7 cellular contexts compared by ENCODE assay signal in the genomic region with DNA sequence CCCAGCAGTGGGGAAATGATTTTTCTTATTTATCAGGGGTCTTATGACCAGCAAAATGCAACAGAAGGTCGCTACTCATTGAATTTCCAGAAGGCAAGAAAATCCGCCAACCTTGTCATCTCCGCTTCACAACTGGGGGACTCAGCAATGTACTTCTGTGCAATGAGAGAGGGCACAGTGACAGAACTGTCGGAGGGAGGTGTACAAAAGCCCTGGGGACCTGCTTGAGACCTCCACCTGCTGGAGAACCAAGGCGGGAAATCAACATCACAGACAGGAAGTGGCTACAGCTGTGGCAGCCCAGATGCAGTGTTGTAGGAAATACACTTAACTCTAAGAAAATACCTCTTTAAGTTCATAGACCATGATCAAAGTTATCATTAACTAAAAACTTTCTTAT.
DNase-seq lines count a peak whose midpoint lies in the region; ATAC-seq and TF ChIP-seq lines count a peak whose summit lies in the region.

No MANE protein-coding gene starts in this region.

- H3K79me2 ChIP-seq in Karpas-422 (ENCODE audit: low read length), result no peaks in the 10 kb centered on the region

- H3K4me1 ChIP-seq in Karpas-422 (ENCODE audit: low read length) (peaks cover 9% of the 10 kb centered on the region), ovary (ENCODE audit: insufficient read depth) (no peaks in the 10 kb centered on the region), foreskin keratinocyte (no peaks in the 10 kb centered on the region)

- H3K4me2 ChIP-seq in Karpas-422 (ENCODE audit: low read depth, low read length, poor library complexity, severe bottlenecking), result peak overlapping the region; percentile 20

- H3K9me2 ChIP-seq in Karpas-422 (replicated peaks; ENCODE audit: insufficient read depth, low read length), result no peaks in the 10 kb centered on the region

- TF ChIP-seq CTCF in ovary (IDR thresholded peaks at IDR 0.05), result no peak
- no peak for TF ChIP-seq CTCF in foreskin keratinocyte (conservative IDR thresholded peaks at IDR 0.05)

- H3K27me3 ChIP-seq in Karpas-422 (ENCODE audit: low read length) (no peaks in the 10 kb centered on the region), ovary (no peaks in the 10 kb centered on the region), foreskin keratinocyte (no peaks in the 10 kb centered on the region)

- TF ChIP-seq POLR2A in ovary (IDR thresholded peaks at IDR 0.05), result no peak

- DNase-seq in Karpas-422, result peak; percentile 72
- peak in 3 of 4 experiments; percentile 2 to 44 (median 38) for DNase-seq in activated naive CD4-positive, alpha-beta T cell (lab: John Stamatoyannopoulos, UW)
- DNase-seq in stimulated activated CD8-positive, alpha-beta memory T cell treated with anti-CD3 and anti-CD28 coated beads, Interleukin-2, amount 100 ng/mL, for 1 hour (ENCODE audit: low read depth in 2 of 2), result peak; percentile 34
- DNase-seq in ovary, result no peak
- no peak for DNase-seq in left lobe of liver (ENCODE audit: low spot score)
- no peak for DNase-seq in foreskin keratinocyte

- intact Hi-C loops in ovary (cut with DNase I), result no loop called here

- H3K36me3 ChIP-seq in Karpas-422 (ENCODE audit: insufficient read depth, low read length), result no peaks in the 10 kb centered on the region
- no peaks in the 10 kb centered on the region for H3K36me3 ChIP-seq in ovary

- H2AFZ ChIP-seq in Karpas-422 (ENCODE audit: low read length), result no peak overlapping the region

- peak; percentile 74 for ATAC-seq in GM21367 (IDR thresholded peaks at IDR 0.05; ENCODE audit: unreplicated experiment)
- ATAC-seq in left lobe of liver, result no peak
- ATAC-seq in foreskin keratinocyte, result no peak

- H3K9me3 ChIP-seq in Karpas-422 (ENCODE audit: low read length) (no peaks in the 10 kb centered on the region), ovary (no peaks in the 10 kb centered on the region)

- H3K27ac ChIP-seq in Karpas-422 (ENCODE audit: low read length) (no peak overlapping the region), ovary (no peak overlapping the region), foreskin keratinocyte (no peak overlapping the region)

- H3K4me3 ChIP-seq in Karpas-422 (ENCODE audit: low read length), result no peak overlapping the region
- no peak overlapping the region for H3K4me3 ChIP-seq in ovary

- TF ChIP-seq EP300 in ovary (IDR thresholded peaks at IDR 0.05), result no peak

- no peaks in the 10 kb centered on the region for H4K20me1 ChIP-seq in Karpas-422 (ENCODE audit: insufficient read depth, low read depth, low read length)

- WGBS in ovary, 3 donors, result 68 to 76% (median 75%) methylated on average over 5 of the region's 5 CpGs

- H3K9ac ChIP-seq in Karpas-422 (ENCODE audit: low read length), result no peak overlapping the region

Comparison
In these comparisons a context has a peak if more than half of its experiments do, and no peak if none do; other contexts are left out.
1. DNase-seq: peak in Karpas-422 (single experiment), activated naive CD4-positive, alpha-beta T cell (3 of 4) and stimulated activated CD8-positive, alpha-beta memory T cell treated with anti-CD3 and anti-CD28 coated beads, Interleukin-2, amount 100 ng/mL, for 1 hour (2 of 2); none in ovary (0 of 5), left lobe of liver (single experiment) and foreskin keratinocyte (0 of 2).